ENCODE assay signal across 17 cellular contexts in the genomic region with DNA sequence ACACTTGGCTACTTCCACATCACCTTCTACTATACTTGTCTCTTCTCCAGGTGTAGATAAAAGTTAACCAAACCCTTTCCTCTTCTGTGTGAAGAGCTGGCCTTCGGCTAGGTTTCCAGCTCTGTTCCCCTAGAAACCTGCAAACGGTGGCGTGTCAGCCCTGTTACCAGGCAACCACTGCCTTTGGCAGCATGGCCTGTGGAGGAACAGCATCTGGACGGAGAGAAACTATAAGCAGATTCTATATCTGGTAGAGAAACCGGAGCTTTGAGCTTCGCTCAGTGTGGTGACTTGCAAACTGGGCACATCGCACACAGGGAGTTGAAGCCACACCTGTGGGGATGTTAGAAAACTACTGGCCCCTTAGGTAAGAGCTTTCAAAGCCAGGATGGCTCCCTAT. TPM values are rescaled to one million over a fixed set of nuclear protein-coding genes. Genes with fewer than 3 reads are reported as not detected.
DNase-seq lines count a peak whose midpoint lies in the region; ATAC-seq and TF ChIP-seq lines count a peak whose summit lies in the region.
"Had no signal": no experiment of that assay in that cellular context is flagged by ENCODE, and none has a peak within 500 bp of the region (broad histone marks: within the 10 kb centered on the region; RNA-seq: fewer than 3 reads in every experiment).

No MANE protein-coding gene starts in this region.

- H3K27me3 ChIP-seq in mesendoderm (ENCODE audit: insufficient read depth, low read length, poor library complexity) (no peaks in the 10 kb centered on the region), transverse colon (no peaks in the 10 kb centered on the region)
- H3K27me3 ChIP-seq: hepatocyte had no signal

- no CpG with 5 or more reads among the region's 7 CpGs for WGBS in mesendoderm (ENCODE audit: extremely low coverage, insufficient coverage, low lambda C conversion rate)
- 50 to 64% methylated on average over 2 to 7 of the region's 7 CpGs for WGBS in transverse colon (ENCODE audit: low coverage in 1 of 2), 2 donors

- no peak overlapping the region for H3K4ac ChIP-seq in mesendoderm (ENCODE audit: low read depth, low read length)

- H3K9me3 Mint-ChIP-seq in CD14-positive monocyte, result no peaks in the 10 kb centered on the region
- H3K9me3 Mint-ChIP-seq: activated T-cell treated with anti-CD3 and anti-CD28 coated beads, Interleukin-2, amount 50 U/mL, for 72 hours; stimulated activated naive CD8-positive, alpha-beta T cell treated with anti-CD3 and anti-CD28 coated beads, Interleukin-15, Interleukin-2, amounts not matched to agents 100 ng/mL and 50 ng/mL, for 24 hours had no signal

- no peak overlapping the region for H4K8ac ChIP-seq in mesendoderm (ENCODE audit: low read depth, low read length)

- H3K27ac ChIP-seq in mesendoderm (ENCODE audit: low read depth, low read length) (no peak overlapping the region), transverse colon (no peak overlapping the region)
- H3K27ac ChIP-seq: hepatocyte had no signal

- DNase-seq in CD14-positive monocyte (ENCODE audit: low spot score) (no peak), NCI-H1105 treated with DMSO at 0.1 percent for 48 hours (lab: John Stamatoyannopoulos, UW) (peak; percentile 43), astrocyte of the cerebellum (ENCODE audit: low read depth) (peak; percentile 5), mesendoderm (peak; percentile 47), erythroblast (lab: John Stamatoyannopoulos, UW) (no peak), transverse colon (no peak)
- no peak for DNase-seq in stimulated activated CD4-positive, alpha-beta T cell treated with anti-CD3 and anti-CD28 coated beads, Interleukin-4, amount 100 ng/mL, for 1 hour
- DNase-seq: activated CD4-positive, CD25-positive, alpha-beta regulatory T cell treated with anti-CD3 and anti-CD28 coated beads, Interleukin-2, amount 50 U/mL, for 72 hours; activated T-cell treated with anti-CD3 and anti-CD28 coated beads, Interleukin-2, amount 50 U/mL, for 72 hours; AML-193; GDM1; mammary epithelial cell; NCI-H1048; SW 1271 had no signal

- no peak overlapping the region for H3K56ac ChIP-seq in mesendoderm (ENCODE audit: low read length)

- H3K79me1 ChIP-seq in mesendoderm (ENCODE audit: low read length), result peaks cover 37% of the 10 kb centered on the region

- no peak overlapping the region for H4K5ac ChIP-seq in mesendoderm (ENCODE audit: low read length)

- H3K36me3 Mint-ChIP-seq in CD14-positive monocyte, result peaks cover 70 to 95% of the 10 kb centered on the region in 2 donors

- H3K4me3 ChIP-seq in astrocyte of the cerebellum (ENCODE audit: low read depth, low read length) (no peak overlapping the region), mesendoderm (ENCODE audit: low read length) (no peak overlapping the region), transverse colon (no peak overlapping the region)
- H3K4me3 ChIP-seq: hepatocyte had no signal

- TF ChIP-seq CTCF in CD14-positive monocyte (IDR thresholded peaks at IDR 0.05), result no peak
- TF ChIP-seq CTCF in astrocyte of the cerebellum (IDR thresholded peaks at IDR 0.05; ENCODE audit: low read depth, low read length, missing control alignments), result no peak
- TF ChIP-seq CTCF in transverse colon (IDR thresholded peaks at IDR 0.05), result no peak

- no peaks in the 10 kb centered on the region for H3K9me3 ChIP-seq in transverse colon

- peak overlapping the region in 4 of 7 donors; percentile 53 to 77 (median 66) for H3K27ac Mint-ChIP-seq in CD14-positive monocyte

- no peak overlapping the region for H3K23ac ChIP-seq in mesendoderm (ENCODE audit: low read length)

- peaks cover 4% of the 10 kb centered on the region for H3K36me3 ChIP-seq in mesendoderm (ENCODE audit: control insufficient read depth, insufficient read depth, low read length)
- peaks cover 0 to under 1% (median 0%) of the 10 kb centered on the region in 4 donors for H3K36me3 ChIP-seq in transverse colon

- no peak overlapping the region for H2AK5ac ChIP-seq in mesendoderm (ENCODE audit: low read length)

- peaks cover 8% of the 10 kb centered on the region for H3K4me1 ChIP-seq in mesendoderm (ENCODE audit: control insufficient read depth, low read depth, low read length)
- H3K4me1 ChIP-seq in transverse colon, result peaks cover 19 to 53% (median 34%) of the 10 kb centered on the region in 4 donors

- no peak overlapping the region for H2BK120ac ChIP-seq in mesendoderm (ENCODE audit: low read depth, low read length)

- H2BK5ac ChIP-seq in mesendoderm (ENCODE audit: low read length), result no peak overlapping the region

- TF ChIP-seq EP300 in transverse colon (IDR thresholded peaks at IDR 0.05; ENCODE audit: low read depth), result no peak

- no peak overlapping the region for H3K9ac ChIP-seq in mesendoderm (ENCODE audit: low read length)

- in situ Hi-C loops in astrocyte of the cerebellum (cut with HindIII; ENCODE audit: low sequenced_read_pairs), result no loop called here
- in situ Hi-C loops in transverse colon (cut with MboI; ENCODE audit: low pct_ligation_motif_present in 1 of 4, low pct_unique_long_range_greater_than_20kb in 1 of 4, low sequenced_read_pairs in 3 of 4), result no loop called here

- H3K4me2 ChIP-seq in mesendoderm (ENCODE audit: low read length), result no peak overlapping the region
- H3K4me2 ChIP-seq: hepatocyte had no signal

- H3K27me3 Mint-ChIP-seq in CD14-positive monocyte (ENCODE audit: low read depth in 3 of 3), result peaks cover 0 to 9% (median 0%) of the 10 kb centered on the region in 3 donors
- H3K27me3 Mint-ChIP-seq: stimulated activated naive CD8-positive, alpha-beta T cell treated with anti-CD3 and anti-CD28 coated beads, Interleukin-15, Interleukin-2, amounts not matched to agents 100 ng/mL and 50 ng/mL, for 24 hours had no signal

- no peak overlapping the region for H3K4me3 Mint-ChIP-seq in CD14-positive monocyte
- H3K4me3 Mint-ChIP-seq: activated T-cell treated with anti-CD3 and anti-CD28 coated beads, Interleukin-2, amount 50 U/mL, for 72 hours; stimulated activated naive CD8-positive, alpha-beta T cell treated with anti-CD3 and anti-CD28 coated beads, Interleukin-15, Interleukin-2, amounts not matched to agents 100 ng/mL and 50 ng/mL, for 24 hours had no signal

- H2BK15ac ChIP-seq in mesendoderm (replicated peaks; ENCODE audit: low read depth), result no peak overlapping the region

- H3K79me2 ChIP-seq in mesendoderm (ENCODE audit: control insufficient read depth, insufficient read depth, low read length), result peaks cover 17% of the 10 kb centered on the region

- no peak for TF ChIP-seq POLR2A in erythroblast (IDR thresholded peaks at IDR 0.05; ENCODE audit: low read length)
- no peak for TF ChIP-seq POLR2A in transverse colon (IDR thresholded peaks at IDR 0.05)

- intact Hi-C loops in CD14-positive monocyte (cut with micrococcal nuclease), result loop anchor here in 1 of 2 donors (10.0 kb wide), 1 partner anchor 459 kb away; no protein-coding TSS in a partner anchor
- intact Hi-C loops in transverse colon (cut with DNase I; ENCODE audit: low total_unique reads), result no loop called here

- no peak for ATAC-seq in HG02588 (IDR thresholded peaks at IDR 0.05; ENCODE audit: unreplicated experiment)
- ATAC-seq: activated T-cell treated with anti-CD3 and anti-CD28 coated beads, Interleukin-2, amount 50 U/mL, for 72 hours had no signal

- no peak overlapping the region for H3K18ac ChIP-seq in mesendoderm (ENCODE audit: low read length)

- H3K4me1 Mint-ChIP-seq in CD14-positive monocyte, result peaks cover 74% of the 10 kb centered on the region

RNA-seq across cellular contexts. Expression of a gene that starts 35.9 kb away (rescaled TPM):
- 10 to 100 TPM; 48.7 to 79.0 TPM for polyA plus RNA-seq in CD14-positive monocyte
- 29.0 TPM for polyA plus RNA-seq in mesendoderm (2013, experiment 1 of 2)
- polyA plus RNA-seq in mesendoderm (2013, experiment 2 of 2), result 27.5 TPM
- total RNA-seq in transverse colon, result 100 to 1,000 TPM in 3 of 4 donors, 10 to 100 TPM in 1; 99.4 to 233 (median 108) TPM

RNA-seq across cellular contexts. Expression of a gene that starts 42.1 kb away (rescaled TPM):
- under 1 TPM; 0.18 to 0.53 TPM for polyA plus RNA-seq in CD14-positive monocyte
- 3.9 TPM for polyA plus RNA-seq in mesendoderm (2013, experiment 1 of 2)
- 4.0 TPM for polyA plus RNA-seq in mesendoderm (2013, experiment 2 of 2)
- 10 to 100 TPM in 3 of 4 donors, 1 to 10 TPM in 1; 6.6 to 41.9 (median 17.1) TPM for total RNA-seq in transverse colon

Comparison
In these comparisons a context has a peak if more than half of its experiments do, and no peak if none do; other contexts are left out.
1. DNase-seq: peak in NCI-H1105 treated with DMSO at 0.1 percent for 48 hours (single experiment), astrocyte of the cerebellum (single experiment) and mesendoderm (single experiment); none in CD14-positive monocyte (single experiment), erythroblast (0 of 2), stimulated activated CD4-positive, alpha-beta T cell treated with anti-CD3 and anti-CD28 coated beads, Interleukin-4, amount 100 ng/mL, for 1 hour (single experiment) and transverse colon (single experiment).